ENCODE assay signal across 9 cellular contexts in the genomic region with DNA sequence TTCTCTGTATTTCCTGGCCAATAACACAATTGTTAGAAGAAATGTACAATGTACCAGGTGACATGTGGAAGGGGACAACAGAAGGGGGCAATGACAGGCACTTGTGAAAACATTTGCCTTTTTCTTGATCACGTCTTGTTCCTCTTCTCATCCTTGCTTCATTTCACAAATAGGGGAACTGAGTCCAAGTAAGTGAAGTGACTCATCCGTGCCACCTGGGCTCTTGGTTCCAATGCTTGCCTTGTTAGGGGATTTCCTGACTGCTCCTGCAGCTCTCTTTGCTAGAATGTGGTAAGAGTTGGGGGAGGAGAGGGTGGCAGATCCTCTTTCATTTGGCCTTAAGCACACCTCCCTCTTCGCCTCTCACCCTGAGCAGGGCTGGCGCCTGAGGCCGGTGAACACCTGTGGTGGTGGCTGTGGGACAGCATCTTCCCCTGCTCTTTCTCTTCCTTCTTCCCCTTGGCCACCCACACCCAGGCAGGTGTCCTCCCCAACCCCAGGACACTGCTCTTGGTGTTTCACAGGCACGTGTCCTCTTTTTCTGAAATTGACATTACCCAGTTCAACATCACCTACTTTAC. TPM values are rescaled to one million over a fixed set of nuclear protein-coding genes. Genes with fewer than 3 reads are reported as not detected.
A peak's percentile ranks its signal among the peaks of the same experiment; 100 is the strongest.
DNase-seq lines count a peak whose midpoint lies in the region; ATAC-seq and TF ChIP-seq lines count a peak whose summit lies in the region.
"Had no signal": no experiment of that assay in that cellular context is flagged by ENCODE, and none has a peak within 500 bp of the region (broad histone marks: within the 10 kb centered on the region; RNA-seq: fewer than 3 reads in every experiment).

No MANE protein-coding gene starts in this region.

- ATAC-seq in GM18873 (IDR thresholded peaks at IDR 0.05; ENCODE audit: low FRiP score, unreplicated experiment) (peak; percentile 84), HG02973 (IDR thresholded peaks at IDR 0.05; ENCODE audit: unreplicated experiment) (peak; percentile 75)

- H3K36me3 ChIP-seq in Peyer's patch (no peaks in the 10 kb centered on the region), MG63 (no peaks in the 10 kb centered on the region)
- H3K36me3 ChIP-seq: SJSA1 had no signal

- H3K4me3 ChIP-seq in Peyer's patch = no peak overlapping the region
- no peak overlapping the region for H3K4me3 ChIP-seq in MG63
- H3K4me3 ChIP-seq: SJSA1 had no signal

- TF ChIP-seq POLR2A in Peyer's patch (IDR thresholded peaks at IDR 0.05) = no peak

- peak overlapping the region in 2 of 4 donors; percentile 17 to 74 for H3K27ac ChIP-seq in Peyer's patch
- H3K27ac ChIP-seq: SJSA1 had no signal

- no peak for TF ChIP-seq CTCF in Peyer's patch (IDR thresholded peaks at IDR 0.05)

- H3K27me3 ChIP-seq in Peyer's patch = no peaks in the 10 kb centered on the region
- no peaks in the 10 kb centered on the region for H3K27me3 ChIP-seq in MG63

- peaks cover 0 to 12% (median 2%) of the 10 kb centered on the region in 4 donors for H3K4me1 ChIP-seq in Peyer's patch
- H3K4me1 ChIP-seq: SJSA1 had no signal

- H3K9me3 ChIP-seq in Peyer's patch (no peaks in the 10 kb centered on the region), MG63 (no peaks in the 10 kb centered on the region)
- H3K9me3 ChIP-seq: SJSA1 had no signal

- DNase-seq in Peyer's patch = peak in 2 of 3 donors; percentile 86 to 89
- DNase-seq in activated naive CD8-positive, alpha-beta T cell treated with anti-CD3 and anti-CD28 coated beads, Interleukin-2, amount 50 U/mL, for 16 hours (ENCODE audit: low read depth, low spot score) = peak; percentile 14
- peak; percentile 12 for DNase-seq in stimulated activated CD8-positive, alpha-beta memory T cell treated with anti-CD3 and anti-CD28 coated beads, Interleukin-12 subunit alpha, Interleukin-12 subunit beta, amount 100 ng/mL, for 24 hours (ENCODE audit: extremely low read depth)
- no peak for DNase-seq in 8988T
- no peak for DNase-seq in MG63
- DNase-seq in inferior parietal cortex (ENCODE audit: extremely low spot score) = no peak

RNA-seq across cellular contexts. Expression of a gene that starts 2.2 kb away (rescaled TPM):
- 10 to 100 TPM in 1 of 4 donors, 1 to 10 TPM in 3; 1.1 to 28.1 (median 3.5) TPM for total RNA-seq in Peyer's patch
- total RNA-seq in MG63 (2014; rRNA removed; shearing (Covaris generic); ENCODE audit: low replicate concordance) = not detected in 2 replicates
- total RNA-seq: SJSA1 had no signal

RNA-seq across cellular contexts. Expression of a gene that starts 27.1 kb away (rescaled TPM):
- 1 to 10 TPM in 3 of 4 donors, not detected in 1; 3.6 to 8.1 (median 3.6) TPM for total RNA-seq in Peyer's patch
- total RNA-seq in MG63 (2014; rRNA removed; shearing (Covaris generic); ENCODE audit: low replicate concordance) = not detected in 2 replicates
- total RNA-seq: SJSA1 had no signal

RNA-seq across cellular contexts. Expression of a gene that starts 47.5 kb away (rescaled TPM):
- under 1 TPM in 3 of 4 donors, not detected in 1; 0.35 to 0.47 (median 0.40) TPM for total RNA-seq in Peyer's patch
- 17.5 and 25.7 TPM in 2 replicates for total RNA-seq in MG63 (2014; rRNA removed; shearing (Covaris generic); ENCODE audit: low replicate concordance)

Comparison
In these comparisons a context has a peak if more than half of its experiments do, and no peak if none do; other contexts are left out.
1. DNase-seq: peak in Peyer's patch (2 of 3), activated naive CD8-positive, alpha-beta T cell treated with anti-CD3 and anti-CD28 coated beads, Interleukin-2, amount 50 U/mL, for 16 hours (single experiment) and stimulated activated CD8-positive, alpha-beta memory T cell treated with anti-CD3 and anti-CD28 coated beads, Interleukin-12 subunit alpha, Interleukin-12 subunit beta, amount 100 ng/mL, for 24 hours (single experiment); none in 8988T (single experiment), MG63 (single experiment) and inferior parietal cortex (single experiment).
2. RNA of a gene that starts 47.5 kb away (total RNA-seq): 17.5 to 25.7 TPM in MG63; 0.35 to 0.47 TPM in Peyer's patch; every median in the first group is over 10 times any median in the second.